ENCODE assay signal across 32 cellular contexts in genomic region chr9:14214693-14215092, GRCh38.
"Had no signal": no experiment of that assay in that cellular context is flagged by ENCODE, and none has a peak within 500 bp of the region (broad histone marks: within the 10 kb centered on the region; RNA-seq: fewer than 3 reads in every experiment).

No MANE protein-coding gene starts in this region.

- H3K4me3 ChIP-seq: colonic mucosa, esophagus squamous epithelium, stomach, suprapubic skin, tibial artery had no signal

- H3K4me3 Mint-ChIP-seq: activated CD4-positive, alpha-beta memory T cell treated with anti-CD3 and anti-CD28 coated beads, Interleukin-2, amount 10 ng/mL, durations not matched to agents 7 days and 5 days; activated CD4-positive, alpha-beta T cell treated with anti-CD3 and anti-CD28 coated beads, Interleukin-2, amount 10 ng/mL, durations not matched to agents 7 days and 5 days; activated naive CD8-positive, alpha-beta T cell treated with anti-CD3 and anti-CD28 coated beads, Interleukin-2, amount 50 U/mL, for 24 hours; activated T-cell treated with anti-CD3 and anti-CD28 coated beads, Interleukin-2, amount 50 U/mL, for 24 hours; memory B cell; natural killer cell; stimulated activated naive B cell treated with anti-CD40 and anti-IgM and Interleukin-4, amounts not matched to agents 10 μg/mL and 1 μg/mL and 100 μg/mL, for 72 hours; T-helper 17 cell; WTC11 had no signal

- H3K27ac ChIP-seq: esophagus squamous epithelium, suprapubic skin, tibial artery had no signal

- DNase-seq: activated CD4-positive, alpha-beta memory T cell treated with anti-CD3 and anti-CD28 coated beads, Interleukin-2, amount 10 ng/mL, durations not matched to agents 7 days and 5 days; activated CD4-positive, alpha-beta T cell treated with anti-CD3 and anti-CD28 coated beads for 1 hour; activated CD4-positive, alpha-beta T cell treated with anti-CD3 and anti-CD28 coated beads, Interleukin-2, amount 10 ng/mL, durations not matched to agents 7 days and 5 days; activated CD8-positive, alpha-beta memory T cell treated with anti-CD3 and anti-CD28 coated beads, Interleukin-2, amount 50 U/mL, for 48 hours; activated gamma-delta T cell; activated naive CD4-positive, alpha-beta T cell treated with anti-CD3 and anti-CD28 coated beads, Interleukin-2, amount 50 U/mL, for 16 hours; activated naive CD8-positive, alpha-beta T cell treated with anti-CD3 and anti-CD28 coated beads, Interleukin-2, amount 50 U/mL, for 24 hours; activated T-cell treated with anti-CD3 and anti-CD28 coated beads, Interleukin-2, amount 50 U/mL, for 24 hours; amygdala; cerebellar nuclear complex; colonic mucosa; effector CD8-positive, alpha-beta T cell; esophagus squamous epithelium; glutamatergic neuron; left cardiac atrium; left ventricle myocardium superior; natural killer cell; posterior cingulate gyrus; right cardiac atrium; stimulated activated CD4-positive, alpha-beta T cell treated with anti-CD3 and anti-CD28 coated beads, Interleukin-15, amount 100 ng/mL, for 24 hours; stimulated activated CD4-positive, alpha-beta T cell treated with anti-CD3 and anti-CD28 coated beads, Interleukin-2, amount 100 ng/mL, for 24 hours; stimulated activated naive B cell treated with anti-CD40 and anti-IgM and Interleukin-4, amounts not matched to agents 10 μg/mL and 1 μg/mL and 100 μg/mL, for 72 hours; stomach; SW 1271; T-helper 17 cell; tibial artery had no signal

- H3K27me3 ChIP-seq: colonic mucosa, esophagus squamous epithelium, stomach, suprapubic skin, tibial artery had no signal

- H3K4me1 Mint-ChIP-seq: activated CD4-positive, alpha-beta memory T cell treated with anti-CD3 and anti-CD28 coated beads, Interleukin-2, amount 10 ng/mL, durations not matched to agents 7 days and 5 days; activated CD4-positive, alpha-beta T cell treated with anti-CD3 and anti-CD28 coated beads, Interleukin-2, amount 10 ng/mL, durations not matched to agents 7 days and 5 days; memory B cell; natural killer cell; stimulated activated naive B cell treated with anti-CD40 and anti-IgM and Interleukin-4, amounts not matched to agents 10 μg/mL and 1 μg/mL and 100 μg/mL, for 72 hours; T-helper 17 cell had no signal

- H3K27me3 Mint-ChIP-seq: activated CD4-positive, alpha-beta memory T cell treated with anti-CD3 and anti-CD28 coated beads, Interleukin-2, amount 10 ng/mL, durations not matched to agents 7 days and 5 days; activated CD4-positive, alpha-beta T cell treated with anti-CD3 and anti-CD28 coated beads, Interleukin-2, amount 10 ng/mL, durations not matched to agents 7 days and 5 days had no signal

- H3K36me3 Mint-ChIP-seq: memory B cell; natural killer cell; stimulated activated naive B cell treated with anti-CD40 and anti-IgM and Interleukin-4, amounts not matched to agents 10 μg/mL and 1 μg/mL and 100 μg/mL, for 72 hours; WTC11 had no signal

- H3K27ac Mint-ChIP-seq: activated CD4-positive, alpha-beta memory T cell treated with anti-CD3 and anti-CD28 coated beads, Interleukin-2, amount 10 ng/mL, durations not matched to agents 7 days and 5 days; activated CD4-positive, alpha-beta T cell treated with anti-CD3 and anti-CD28 coated beads, Interleukin-2, amount 10 ng/mL, durations not matched to agents 7 days and 5 days; activated naive CD8-positive, alpha-beta T cell treated with anti-CD3 and anti-CD28 coated beads, Interleukin-2, amount 50 U/mL, for 24 hours; activated T-cell treated with anti-CD3 and anti-CD28 coated beads, Interleukin-2, amount 50 U/mL, for 24 hours; memory B cell; natural killer cell; stimulated activated naive B cell treated with anti-CD40 and anti-IgM and Interleukin-4, amounts not matched to agents 10 μg/mL and 1 μg/mL and 100 μg/mL, for 72 hours; T-helper 17 cell; WTC11 had no signal

- H3K9me3 Mint-ChIP-seq: activated CD4-positive, alpha-beta memory T cell treated with anti-CD3 and anti-CD28 coated beads, Interleukin-2, amount 10 ng/mL, durations not matched to agents 7 days and 5 days; activated CD4-positive, alpha-beta T cell treated with anti-CD3 and anti-CD28 coated beads, Interleukin-2, amount 10 ng/mL, durations not matched to agents 7 days and 5 days; activated naive CD8-positive, alpha-beta T cell treated with anti-CD3 and anti-CD28 coated beads, Interleukin-2, amount 50 U/mL, for 24 hours; activated T-cell treated with anti-CD3 and anti-CD28 coated beads, Interleukin-2, amount 50 U/mL, for 24 hours; memory B cell; WTC11 had no signal

- H3K36me3 ChIP-seq: colonic mucosa, esophagus squamous epithelium, stomach, suprapubic skin, tibial artery had no signal

- ATAC-seq: activated naive CD8-positive, alpha-beta T cell treated with anti-CD3 and anti-CD28 coated beads, Interleukin-2, amount 50 U/mL, for 24 hours; natural killer cell; right cardiac atrium; T-helper 17 cell; WTC11 had no signal

- FAIRE-seq: endometrium, frontal cortex, islet of Langerhans had no signal

- H3K9me3 ChIP-seq: colonic mucosa, esophagus squamous epithelium, stomach, suprapubic skin, tibial artery had no signal

- H3K4me1 ChIP-seq: colonic mucosa had no signal
